In genomic region chr22:20167643-20168322, GRCh38 we compare ENCODE assay signal across 1 cellular context.
TF ChIP-seq lines count a peak whose summit lies in the region.

No MANE protein-coding gene starts in this region.

TF ChIP-seq in SK-N-SH treated with all-trans-retinoic acid at 6 μM for 48 hours, 23 proteins besides CTCF, POLR2A, EP300 and RAD21 (continued from another document):
- TF ChIP-seq POU6F1 (CRISPR knock-in tag; IDR thresholded peaks at IDR 0.05; ENCODE audit: borderline replicate concordance, low read depth) = no peak
- TF ChIP-seq ARNTL (CRISPR knock-in tag; IDR thresholded peaks at IDR 0.05; ENCODE audit: borderline replicate concordance, low read depth) = no peak
- no peak for TF ChIP-seq TCF4 (CRISPR knock-in tag; IDR thresholded peaks at IDR 0.05; ENCODE audit: borderline replicate concordance)
- TF ChIP-seq CSDC2 (CRISPR knock-in tag; IDR thresholded peaks at IDR 0.05) = no peak
TF ChIP-seq in SK-N-SH treated with all-trans-retinoic acid at 6 μM for 48 hours: peak in this region for 0.
